In genomic region chr16:11684231-11685025, GRCh38 we compare ENCODE assay signal across 2 cellular contexts.
TF ChIP-seq lines count a peak whose summit lies in the region.

No MANE protein-coding gene starts in this region.

TF ChIP-seq in IMR-90, 13 proteins besides CTCF, POLR2A, EP300 and RAD21:
- TF ChIP-seq MAZ (IDR thresholded peaks at IDR 0.05; ENCODE audit: borderline replicate concordance, low read depth, low read length) (no peak), SMC3 (IDR thresholded peaks at IDR 0.05; ENCODE audit: low read depth, low read length) (no peak), RFX5 (IDR thresholded peaks at IDR 0.05; ENCODE audit: low read depth, low read length) (no peak), RCOR1 (IDR thresholded peaks at IDR 0.05; ENCODE audit: insufficient replicate concordance, low read length) (no peak), MAFK (IDR thresholded peaks at IDR 0.05; ENCODE audit: low read depth, low read length) (no peak), CHD1 (IDR thresholded peaks at IDR 0.05; ENCODE audit: low read depth, low read length) (no peak), NFE2L2 (IDR thresholded peaks at IDR 0.05; ENCODE audit: low read depth, low read length) (no peak), MXI1 (IDR thresholded peaks at IDR 0.05; ENCODE audit: borderline replicate concordance, low read depth, low read length) (no peak), CEBPB (IDR thresholded peaks at IDR 0.05; ENCODE audit: low read depth, low read length) (no peak)

TF ChIP-seq in GM12878, 131 proteins besides CTCF, POLR2A, EP300 and RAD21:
- TF ChIP-seq TARDBP (IDR thresholded peaks at IDR 0.05; ENCODE audit: borderline replicate concordance) (no peak), RUNX3 (IDR thresholded peaks at IDR 0.05; ENCODE audit: low read length) (peak; percentile 50)
